In genomic region chrX:137566746-137567473, GRCh38 we compare ENCODE assay signal across 13 cellular contexts. TPM values are rescaled to one million over a fixed set of nuclear protein-coding genes. Genes with fewer than 3 reads are reported as not detected.
DNase-seq lines count a peak whose midpoint lies in the region; ATAC-seq and TF ChIP-seq lines count a peak whose summit lies in the region.
"Had no signal": no experiment of that assay in that cellular context is flagged by ENCODE, and none has a peak within 500 bp of the region (broad histone marks: within the 10 kb centered on the region; RNA-seq: fewer than 3 reads in every experiment).

No MANE protein-coding gene starts in this region.

- ATAC-seq in HG03097 (IDR thresholded peaks at IDR 0.05; ENCODE audit: low FRiP score, unreplicated experiment), result no peak

- CTCF ChIA-PET in activated CD4-positive, alpha-beta memory T cell treated with anti-CD3 and anti-CD28 coated beads, Interleukin-2, amount 10 ng/mL, durations not matched to agents 7 days and 5 days (lab: Charles Lee), result no interaction called here

- H3K9me3 ChIP-seq in iPS-20b (ENCODE audit: insufficient read depth, low read depth, low read length), result no peaks in the 10 kb centered on the region
- peaks cover 0 to 22% (median 4%) of the 10 kb centered on the region in 4 donors for H3K9me3 ChIP-seq in stomach
- H3K9me3 ChIP-seq in WERI-Rb-1 (ENCODE audit: severe bottlenecking), result peaks cover 23% of the 10 kb centered on the region

- H3K36me3 ChIP-seq in iPS-20b (ENCODE audit: insufficient read depth, low read depth, low read length) (peaks cover 40% of the 10 kb centered on the region), stomach (no peaks in the 10 kb centered on the region), WERI-Rb-1 (no peaks in the 10 kb centered on the region)

- no peaks in the 10 kb centered on the region for H3K36me3 Mint-ChIP-seq in activated T-cell treated with anti-CD3 and anti-CD28 coated beads, Interleukin-2, amount 50 U/mL, for 24 hours (ENCODE audit: low read depth)
- H3K36me3 Mint-ChIP-seq in activated CD4-positive, alpha-beta memory T cell treated with anti-CD3 and anti-CD28 coated beads, Interleukin-2, amount 10 ng/mL, durations not matched to agents 7 days and 5 days (ENCODE audit: low read depth), result peaks cover 5% of the 10 kb centered on the region

- intact Hi-C loops in stomach (cut with DNase I; ENCODE audit: low total_unique reads), result no loop called here

- H3K27me3 ChIP-seq in iPS-20b (ENCODE audit: insufficient read depth, low read length) (peaks cover 19% of the 10 kb centered on the region), stomach (peaks cover 25 to 100% (median 93%) of the 10 kb centered on the region in 3 donors), WERI-Rb-1 (ENCODE audit: insufficient read depth, low read depth, severe bottlenecking) (peaks cover 85% of the 10 kb centered on the region)

- no peak for TF ChIP-seq EP300 in stomach (IDR thresholded peaks at IDR 0.05)

- peak overlapping the region; percentile 58 for H3K4me3 Mint-ChIP-seq in activated T-cell treated with anti-CD3 and anti-CD28 coated beads, Interleukin-2, amount 50 U/mL, for 24 hours
- no peak overlapping the region for H3K4me3 Mint-ChIP-seq in activated CD4-positive, alpha-beta memory T cell treated with anti-CD3 and anti-CD28 coated beads, Interleukin-2, amount 10 ng/mL, durations not matched to agents 7 days and 5 days

- H3K27ac ChIP-seq in iPS-20b (ENCODE audit: low read length) (no peak overlapping the region), stomach (no peak overlapping the region), WERI-Rb-1 (no peak overlapping the region)

- TF ChIP-seq CTCF in stomach (IDR thresholded peaks at IDR 0.05) (no peak), WERI-Rb-1 (IDR thresholded peaks at IDR 0.05; ENCODE audit: low read depth, low read length) (no peak)

- no peaks in the 10 kb centered on the region for H3K9me3 Mint-ChIP-seq in activated T-cell treated with anti-CD3 and anti-CD28 coated beads, Interleukin-2, amount 50 U/mL, for 24 hours
- H3K9me3 Mint-ChIP-seq in activated CD4-positive, alpha-beta memory T cell treated with anti-CD3 and anti-CD28 coated beads, Interleukin-2, amount 10 ng/mL, durations not matched to agents 7 days and 5 days, result peaks cover 4% of the 10 kb centered on the region

- peaks cover 91% of the 10 kb centered on the region for H3K27me3 Mint-ChIP-seq in activated T-cell treated with anti-CD3 and anti-CD28 coated beads, Interleukin-2, amount 50 U/mL, for 24 hours
- H3K27me3 Mint-ChIP-seq in activated CD4-positive, alpha-beta memory T cell treated with anti-CD3 and anti-CD28 coated beads, Interleukin-2, amount 10 ng/mL, durations not matched to agents 7 days and 5 days, result peaks cover 67% of the 10 kb centered on the region

- H3K27ac Mint-ChIP-seq in activated T-cell treated with anti-CD3 and anti-CD28 coated beads, Interleukin-2, amount 50 U/mL, for 24 hours, result peak overlapping the region; percentile 67
- H3K27ac Mint-ChIP-seq in activated CD4-positive, alpha-beta memory T cell treated with anti-CD3 and anti-CD28 coated beads, Interleukin-2, amount 10 ng/mL, durations not matched to agents 7 days and 5 days, result peak overlapping the region; percentile 29

- H3K4me1 Mint-ChIP-seq in activated T-cell treated with anti-CD3 and anti-CD28 coated beads, Interleukin-2, amount 50 U/mL, for 24 hours (ENCODE audit: low read depth), result peaks cover 24% of the 10 kb centered on the region
- H3K4me1 Mint-ChIP-seq in activated CD4-positive, alpha-beta memory T cell treated with anti-CD3 and anti-CD28 coated beads, Interleukin-2, amount 10 ng/mL, durations not matched to agents 7 days and 5 days, result peaks cover 8% of the 10 kb centered on the region

- POLR2A ChIA-PET in activated CD4-positive, alpha-beta memory T cell treated with anti-CD3 and anti-CD28 coated beads, Interleukin-2, amount 10 ng/mL, durations not matched to agents 7 days and 5 days (lab: Charles Lee), result no interaction called here

- no peak for DNase-seq in activated T-cell treated with anti-CD3 and anti-CD28 coated beads, Interleukin-2, amount 50 U/mL, for 24 hours
- no peak for DNase-seq in activated T-cell treated with anti-CD3 and anti-CD28 coated beads, Interleukin-2, amount 50 U/mL, for 1 hour
- DNase-seq in activated CD4-positive, alpha-beta memory T cell treated with anti-CD3 and anti-CD28 coated beads, Interleukin-2, amount 10 ng/mL, durations not matched to agents 7 days and 5 days, result no peak
- DNase-seq in stomach (no peak), WERI-Rb-1 (no peak), NAMALWA (ENCODE audit: low spot score) (no peak)
- DNase-seq: activated effector memory CD4-positive, alpha-beta T cell treated with Interleukin-2 at 50 U/mL for 16 hours; GOT3; NCI-H1092 treated with DMSO at 0.1 percent for 48 hours had no signal

- peaks cover 7% of the 10 kb centered on the region; the same call in 1 of the 2 replicates for H3K4me1 ChIP-seq in iPS-20b (ENCODE audit: insufficient read depth, low read length)
- H3K4me1 ChIP-seq in stomach, result peaks cover 4 to 42% (median 25%) of the 10 kb centered on the region in 4 donors

- TF ChIP-seq POLR2A in stomach (IDR thresholded peaks at IDR 0.05), result no peak

- 6 to 44% (median 22%) methylated on average over 22 to 61 of the region's 72 CpGs for WGBS in stomach, 5 donors

- H3K9ac ChIP-seq in iPS-20b (ENCODE audit: low read depth, low read length), result peak overlapping the region; percentile 86; the same call in 1 of the 2 replicates

- H3K4me3 ChIP-seq in iPS-20b (ENCODE audit: low read length) (peak overlapping the region; percentile 86), stomach (peak overlapping the region; percentile 49 to 80 (median 58)), WERI-Rb-1 (ENCODE audit: low read depth, low read length) (no peak overlapping the region)

RNA-seq across cellular contexts. Expression of gene ZIC3, which starts 1.0 kb away (rescaled TPM):
- not detected for total RNA-seq in activated CD4-positive, alpha-beta memory T cell treated with anti-CD3 and anti-CD28 coated beads, Interleukin-2, amount 10 ng/mL, durations not matched to agents 7 days and 5 days
- total RNA-seq in stomach, result not detected
- polyA plus RNA-seq in stomach, result not detected
- total RNA-seq: epithelial cell of proximal tubule, mononuclear cell had no signal
